8 cellular contexts compared by ENCODE assay signal in genomic region chr11:67468056-67468455, GRCh38. TPM values are rescaled to one million over a fixed set of nuclear protein-coding genes. Genes with fewer than 3 reads are reported as not detected.
DNase-seq lines count a peak whose midpoint lies in the region; ATAC-seq and TF ChIP-seq lines count a peak whose summit lies in the region.

No MANE protein-coding gene starts in this region.

- CTCF ChIA-PET in A673 (lab: Charles Lee) = interaction anchor here (1.1 kb wide), 1 partner anchor 66 kb away, joined by 5 read pairs; the partner anchor contains the start of gene PPP1CA
- CTCF ChIA-PET in activated naive CD4-positive, alpha-beta T cell treated with anti-CD3 and anti-CD28 coated beads, Interleukin-2, amount 10 ng/mL, durations not matched to agents 7 days and 5 days (lab: Charles Lee) = interaction anchor here (1.1 to 2.6 kb wide), 10 partner anchors 12 to 85 kb away, joined by 3 to 14 read pairs (median 4); partner anchors contain the start of genes PPP1CA and PTPRCAP

- peak overlapping the region; percentile 87 for H3K27ac Mint-ChIP-seq in activated naive CD4-positive, alpha-beta T cell treated with anti-CD3 and anti-CD28 coated beads, Interleukin-2, amount 10 ng/mL, durations not matched to agents 7 days and 5 days

- H3K9ac ChIP-seq in smooth muscle cell (ENCODE audit: low read depth) = peak overlapping the region; percentile 87

- H3K4me3 ChIP-seq in A673 (ENCODE audit: low read depth, low read length, poor library complexity, severe bottlenecking) (peak overlapping the region; percentile 84), HFF-Myc (replicated peaks; ENCODE audit: low read depth, low read length) (peak overlapping the region; percentile 55), iPS DF 6.9 (ENCODE audit: low read length) (peak overlapping the region; percentile 93; the same call in 1 of the 2 replicates), smooth muscle cell (peak overlapping the region; percentile 78)

- no peaks in the 10 kb centered on the region for H3F3A ChIP-seq in smooth muscle cell (ENCODE audit: low read depth)

- no peak for DNase-seq in A673 (ENCODE audit: low spot score)
- DNase-seq in HFF-Myc (ENCODE audit: extremely low read depth, low read depth) = no peak
- DNase-seq in activated naive CD4-positive, alpha-beta T cell treated with anti-CD3 and anti-CD28 coated beads, Interleukin-2, amount 10 ng/mL, durations not matched to agents 7 days and 5 days = no peak
- DNase-seq in iPS DF 6.9 (ENCODE audit: low read depth, low spot score) = no peak
- no peak for DNase-seq in smooth muscle cell (lab: John Stamatoyannopoulos, UW; ENCODE audit: unreplicated experiment)
- DNase-seq in DMS114 treated with DMSO at 0.1 percent for 48 hours (lab: John Stamatoyannopoulos, UW; ENCODE audit: unreplicated experiment) = no peak

- peaks cover 11% of the 10 kb centered on the region for H3K4me1 ChIP-seq in A673 (ENCODE audit: insufficient read depth, low read length, poor library complexity, severe bottlenecking)
- no peaks in the 10 kb centered on the region; the same call in 1 of the 2 replicates for H3K4me1 ChIP-seq in iPS DF 6.9 (ENCODE audit: control insufficient read depth, insufficient read depth, low read length)
- peaks cover 4% of the 10 kb centered on the region for H3K4me1 ChIP-seq in smooth muscle cell (ENCODE audit: low read depth)

- peaks cover 4% of the 10 kb centered on the region for H3K79me2 ChIP-seq in smooth muscle cell (ENCODE audit: low read depth)

- H2AFZ ChIP-seq in smooth muscle cell (ENCODE audit: low read depth) = no peak overlapping the region

- H3K4me1 Mint-ChIP-seq in activated naive CD4-positive, alpha-beta T cell treated with anti-CD3 and anti-CD28 coated beads, Interleukin-2, amount 10 ng/mL, durations not matched to agents 7 days and 5 days = peaks cover 49% of the 10 kb centered on the region

- ATAC-seq in GM18868 (IDR thresholded peaks at IDR 0.05; ENCODE audit: unreplicated experiment) (no peak), HG02642 (IDR thresholded peaks at IDR 0.05; ENCODE audit: poor library complexity, unreplicated experiment) (no peak)

- TF ChIP-seq CTCF in A673 (conservative IDR thresholded peaks at IDR 0.05; ENCODE audit: low read depth, low read length) (no peak), HFF-Myc (IDR thresholded peaks at IDR 0.05; ENCODE audit: low read depth, low read length, missing control alignments) (no peak), smooth muscle cell (IDR thresholded peaks at IDR 0.05; ENCODE audit: borderline replicate concordance, insufficient read depth, poor library complexity, severe bottlenecking) (no peak)

- H3K27me3 ChIP-seq in A673 (replicated peaks; ENCODE audit: insufficient read depth, low read depth, low read length, poor library complexity) = no peaks in the 10 kb centered on the region
- no peaks in the 10 kb centered on the region for H3K27me3 ChIP-seq in iPS DF 6.9 (ENCODE audit: control insufficient read depth, insufficient read depth, low read length)
- H3K27me3 ChIP-seq in smooth muscle cell (ENCODE audit: low read depth) = no peaks in the 10 kb centered on the region

- H3K36me3 Mint-ChIP-seq in activated naive CD4-positive, alpha-beta T cell treated with anti-CD3 and anti-CD28 coated beads, Interleukin-2, amount 10 ng/mL, durations not matched to agents 7 days and 5 days = peaks cover 8% of the 10 kb centered on the region

- H3K27me3 Mint-ChIP-seq in activated naive CD4-positive, alpha-beta T cell treated with anti-CD3 and anti-CD28 coated beads, Interleukin-2, amount 10 ng/mL, durations not matched to agents 7 days and 5 days = no peaks in the 10 kb centered on the region

- no peaks in the 10 kb centered on the region for H3K9me3 ChIP-seq in A673 (ENCODE audit: low read depth, low read length, poor library complexity, severe bottlenecking)
- no peaks in the 10 kb centered on the region for H3K9me3 ChIP-seq in iPS DF 6.9 (ENCODE audit: control insufficient read depth, insufficient read depth, low read length)
- H3K9me3 ChIP-seq in smooth muscle cell (replicated peaks; ENCODE audit: low read depth) = no peaks in the 10 kb centered on the region

- peak overlapping the region; percentile 92 for H3K4me2 ChIP-seq in smooth muscle cell

- no TSS peak for BruUV-seq in A673 (replicated peaks; lab: Mats Ljungman, UMichigan)

- H3K27ac ChIP-seq in A673 (ENCODE audit: low read depth, low read length, poor library complexity, severe bottlenecking) (peak overlapping the region; percentile 84), iPS DF 6.9 (ENCODE audit: low read length) (no peak overlapping the region), smooth muscle cell (ENCODE audit: low read depth) (peak overlapping the region; percentile 86)

- no peaks in the 10 kb centered on the region for H3K9me3 Mint-ChIP-seq in activated naive CD4-positive, alpha-beta T cell treated with anti-CD3 and anti-CD28 coated beads, Interleukin-2, amount 10 ng/mL, durations not matched to agents 7 days and 5 days

- no peaks in the 10 kb centered on the region for H4K20me1 ChIP-seq in smooth muscle cell (ENCODE audit: low read depth)

- H3K4me3 Mint-ChIP-seq in activated naive CD4-positive, alpha-beta T cell treated with anti-CD3 and anti-CD28 coated beads, Interleukin-2, amount 10 ng/mL, durations not matched to agents 7 days and 5 days = peak overlapping the region; percentile 87

- intact Hi-C loops in A673 (cut with micrococcal nuclease; ENCODE audit: unreplicated experiment) = no loop called here

- POLR2A ChIA-PET in A673 (lab: Charles Lee; ENCODE audit: low non-redundant PET) = no interaction called here

- no CpG with 5 or more reads among the region's 5 CpGs for WGBS in iPS DF 6.9 (ENCODE audit: insufficient coverage, insufficient read length)
- WGBS in smooth muscle cell (ENCODE audit: low lambda C conversion rate) = 63% methylated on average over 5 of the region's 5 CpGs

- H3K36me3 ChIP-seq in A673 (ENCODE audit: insufficient read depth, low read length, poor library complexity, severe bottlenecking) = no peaks in the 10 kb centered on the region
- H3K36me3 ChIP-seq in iPS DF 6.9 (ENCODE audit: control insufficient read depth, insufficient read depth, low read length) = no peaks in the 10 kb centered on the region
- no peaks in the 10 kb centered on the region for H3K36me3 ChIP-seq in smooth muscle cell (ENCODE audit: low read depth)

RNA-seq across cellular contexts. Expression of gene TMEM134, which starts 1.0 kb away (rescaled TPM):
- total RNA-seq in A673 (2021) (36.0 and 40.3 TPM in 2 replicates), smooth muscle cell (88.3 and 135 TPM in 2 replicates)
- 114 and 149 TPM in 2 replicates for polyA plus RNA-seq in smooth muscle cell

RNA-seq across cellular contexts. Expression of gene CABP4, which starts 12.9 kb away (rescaled TPM):
- total RNA-seq in A673 (2021) (not detected in 2 replicates), smooth muscle cell (not detected in 2 replicates)
- 2.1 TPM in 1 of 2 replicates, not detected in the other for polyA plus RNA-seq in smooth muscle cell

RNA-seq across cellular contexts. Expression of gene AIP, which starts 14.8 kb away (rescaled TPM):
- total RNA-seq in A673 (2021) (66.0 and 77.9 TPM in 2 replicates), smooth muscle cell (35.3 and 36.8 TPM in 2 replicates)
- polyA plus RNA-seq in smooth muscle cell = 57.8 and 61.5 TPM in 2 replicates

RNA-seq across cellular contexts. Expression of gene GPR152, which starts 15.5 kb away (rescaled TPM):
- total RNA-seq in A673 (2021) (not detected in 2 replicates), smooth muscle cell (not detected in 2 replicates)
- polyA plus RNA-seq in smooth muscle cell = 0.27 and 0.71 TPM in 2 replicates

RNA-seq across cellular contexts. Expression of gene CORO1B, which starts 24.8 kb away (rescaled TPM):
- total RNA-seq in A673 (2021) (92.5 and 96.6 TPM in 2 replicates), smooth muscle cell (38.9 and 43.8 TPM in 2 replicates)
- 84.6 and 85.8 TPM in 2 replicates for polyA plus RNA-seq in smooth muscle cell
